15 cellular contexts compared by ENCODE assay signal in the genomic region with DNA sequence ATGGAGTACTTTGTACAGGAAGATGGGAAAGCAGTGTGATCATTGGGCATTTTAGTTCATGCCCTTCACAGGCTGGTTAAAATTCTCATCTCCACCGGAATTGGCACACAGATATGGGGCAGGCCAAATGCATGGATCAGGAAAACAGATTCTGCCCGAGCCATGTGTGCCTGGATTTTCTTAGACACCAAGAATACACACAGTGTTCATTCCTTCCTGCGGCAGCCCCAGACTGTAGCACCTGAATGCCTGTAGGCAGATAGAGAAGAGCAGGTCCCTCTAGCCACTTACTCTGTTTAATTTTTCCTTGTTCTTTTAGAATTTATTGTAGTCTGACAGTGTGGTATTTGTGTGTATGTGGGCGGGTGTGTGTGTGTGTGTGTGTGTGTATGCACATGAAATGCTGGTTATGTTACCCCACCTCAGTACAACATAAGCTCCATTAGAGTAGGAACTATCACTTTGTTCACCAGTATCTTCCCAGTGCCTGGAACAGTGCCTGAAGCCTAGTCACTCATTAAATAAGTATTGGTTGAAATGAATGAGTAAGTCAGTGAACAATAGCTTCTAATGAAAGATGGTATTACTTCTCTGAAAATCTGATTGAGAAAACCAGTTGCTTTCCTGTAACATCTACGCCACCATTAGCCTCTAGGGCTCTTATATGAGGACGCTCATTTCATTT. TPM values are rescaled to one million over a fixed set of nuclear protein-coding genes. Genes with fewer than 3 reads are reported as not detected.
A peak's percentile ranks its signal among the peaks of the same experiment; 100 is the strongest.
DNase-seq lines count a peak whose midpoint lies in the region; ATAC-seq, FAIRE-seq and TF ChIP-seq lines count a peak whose summit lies in the region.
"Had no signal": no experiment of that assay in that cellular context is flagged by ENCODE, and none has a peak within 500 bp of the region (broad histone marks: within the 10 kb centered on the region; RNA-seq: fewer than 3 reads in every experiment).

No MANE protein-coding gene starts in this region.

- POLR2A ChIA-PET in HepG2 (lab: Yijun Ruan, JAX) = no interaction called here

- H3K4me3 Mint-ChIP-seq in activated T-helper 17 cell treated with anti-CD3 and anti-CD28 coated beads, Interleukin-2, amount 50 U/mL, for 72 hours = no peak overlapping the region
- H3K4me3 Mint-ChIP-seq: CD4-positive, CD25-positive, alpha-beta regulatory T cell had no signal

- H3K27ac Mint-ChIP-seq in activated T-helper 17 cell treated with anti-CD3 and anti-CD28 coated beads, Interleukin-2, amount 50 U/mL, for 72 hours = peak overlapping the region; percentile 39
- H3K27ac Mint-ChIP-seq: CD4-positive, CD25-positive, alpha-beta regulatory T cell had no signal

- 88% methylated on average over 6 of the region's 6 CpGs for WGBS in HepG2 (ENCODE audit: low lambda C conversion rate)

- H4K20me1 ChIP-seq in HepG2 (ENCODE audit: insufficient read depth, low read length) = no peaks in the 10 kb centered on the region
- H4K20me1 ChIP-seq: BLaER1 treated with 17β-estradiol and CSF1 and Interleukin-3, amounts not matched to agents 10 nM and 100 nM had no signal

- TF ChIP-seq RAD21 in HepG2 (CRISPR knock-in tag; IDR thresholded peaks at IDR 0.05) = no peak

- no peaks in the 10 kb centered on the region for H3K36me3 Mint-ChIP-seq in activated T-helper 17 cell treated with anti-CD3 and anti-CD28 coated beads, Interleukin-2, amount 50 U/mL, for 72 hours (ENCODE audit: low read depth)
- H3K36me3 Mint-ChIP-seq: CD4-positive, CD25-positive, alpha-beta regulatory T cell had no signal

- CTCF ChIA-PET in HepG2 (lab: Yijun Ruan, JAX; ENCODE audit: low intra/inter-chr PET ratio, low total read pairs) = no interaction called here

- no peak overlapping the region for H3K4me3 ChIP-seq in right atrium auricular region
- no peak overlapping the region for H3K4me3 ChIP-seq in HepG2 (replicated peaks in 1 of 3; ENCODE audit: insufficient read depth in 1 of 3, low read depth in 2 of 3, low read length in 3 of 3)
- H3K4me3 ChIP-seq: BLaER1 treated with 17β-estradiol and CSF1 and Interleukin-3, amounts not matched to agents 10 nM and 100 nM had no signal

- TF ChIP-seq EP300 in HepG2 (IDR thresholded peaks at IDR 0.05; ENCODE audit: low read depth in 2 of 2, low read length in 2 of 2) = no peak
- TF ChIP-seq EP300 in HepG2 (CRISPR knock-in tag; IDR thresholded peaks at IDR 0.05; ENCODE audit: borderline replicate concordance) = no peak

- H3K27me3 ChIP-seq in right atrium auricular region = no peaks in the 10 kb centered on the region
- H3K27me3 ChIP-seq in HepG2 (ENCODE audit: control insufficient read depth in 1 of 2, insufficient read depth in 2 of 2, low read length in 2 of 2) = no peaks in the 10 kb centered on the region
- H3K27me3 ChIP-seq: BLaER1 treated with 17β-estradiol and CSF1 and Interleukin-3, amounts not matched to agents 10 nM and 100 nM had no signal

- DNase-seq in Right ventricle myocardium superior = no peak
- no peak for DNase-seq in right atrium auricular region (ENCODE audit: low spot score)
- no peak for DNase-seq in HepG2 (ENCODE audit: low spot score)
- peak; percentile 12 for DNase-seq in renal cortical epithelial cell (ENCODE audit: low read depth)
- no peak for DNase-seq in SIG-M5 (lab: John Stamatoyannopoulos, UW)
- DNase-seq in central memory CD4-positive, alpha-beta T cell = no peak
- DNase-seq: 8988T; CD4-positive, CD25-positive, alpha-beta regulatory T cell; DMS53 had no signal

- no peak overlapping the region for H3K9ac ChIP-seq in HepG2 (ENCODE audit: insufficient read depth, low read depth, low read length)
- H3K9ac ChIP-seq: BLaER1 treated with 17β-estradiol and CSF1 and Interleukin-3, amounts not matched to agents 10 nM and 100 nM had no signal

- H3K4me1 Mint-ChIP-seq in activated T-helper 17 cell treated with anti-CD3 and anti-CD28 coated beads, Interleukin-2, amount 50 U/mL, for 72 hours = peaks cover 3% of the 10 kb centered on the region
- H3K4me1 Mint-ChIP-seq: CD4-positive, CD25-positive, alpha-beta regulatory T cell had no signal

- no peak overlapping the region for H2AFZ ChIP-seq in HepG2 (ENCODE audit: low read length)

- H3K27ac ChIP-seq in right atrium auricular region = no peak overlapping the region
- peak overlapping the region; percentile 57 for H3K27ac ChIP-seq in HepG2 (ENCODE audit: extremely low read length, insufficient read depth, low read length)
- H3K27ac ChIP-seq: BLaER1 treated with 17β-estradiol and CSF1 and Interleukin-3, amounts not matched to agents 10 nM and 100 nM had no signal

- intact Hi-C loops in Right ventricle myocardium superior (cut with DNase I) = no loop called here
- intact Hi-C loops in HepG2 (cut with micrococcal nuclease; ENCODE audit: unreplicated experiment) = no loop called here

- TF ChIP-seq CTCF in right atrium auricular region (IDR thresholded peaks at IDR 0.05) (no peak), HepG2 (CRISPR knock-in tag; IDR thresholded peaks at IDR 0.05) (no peak)

- in situ Hi-C loops in HepG2 (cut with HindIII; ENCODE audit: extremely low pct_ligation_motif_present, low pct_unique_long_range_greater_than_20kb) = no loop called here

- no peak for FAIRE-seq in HepG2 (lab: Jason Lieb, UNC)
- FAIRE-seq: GM18507, HTR-8/SVneo had no signal

- H3K27me3 Mint-ChIP-seq in activated T-helper 17 cell treated with anti-CD3 and anti-CD28 coated beads, Interleukin-2, amount 50 U/mL, for 72 hours = no peaks in the 10 kb centered on the region
- H3K27me3 Mint-ChIP-seq: CD4-positive, CD25-positive, alpha-beta regulatory T cell had no signal

- H3K36me3 ChIP-seq in right atrium auricular region (no peaks in the 10 kb centered on the region), HepG2 (replicated peaks in 1 of 2; ENCODE audit: control insufficient read depth in 1 of 2, insufficient read depth in 2 of 2, low read length in 2 of 2) (0 out of 5 replicates have a peak, but pooled peaks cover 0 to 1% of the 10 kb centered on the region in 2 experiments)
- H3K36me3 ChIP-seq: BLaER1 treated with 17β-estradiol and CSF1 and Interleukin-3, amounts not matched to agents 10 nM and 100 nM had no signal

- peaks cover 6% of the 10 kb centered on the region for H3K79me2 ChIP-seq in HepG2 (ENCODE audit: insufficient read depth, low read length)

- H3K9me3 Mint-ChIP-seq in activated T-helper 17 cell treated with anti-CD3 and anti-CD28 coated beads, Interleukin-2, amount 50 U/mL, for 72 hours = no peaks in the 10 kb centered on the region

- ATAC-seq in Right ventricle myocardium superior (ENCODE audit: poor library complexity) (peak; percentile 38), HepG2 (peak; percentile 62), GM19452 (IDR thresholded peaks at IDR 0.05; ENCODE audit: unreplicated experiment) (no peak)
- no peak for ATAC-seq in activated T-helper 17 cell treated with anti-CD3 and anti-CD28 coated beads, Interleukin-2, amount 50 U/mL, for 72 hours (replicated peaks)
- ATAC-seq: HCT116 had no signal

- peaks cover 0 to 8% of the 10 kb centered on the region in 2 donors for H3K4me1 ChIP-seq in right atrium auricular region
- H3K4me1 ChIP-seq in HepG2 (ENCODE audit: insufficient read depth, low read length) = peaks cover 66% of the 10 kb centered on the region
- H3K4me1 ChIP-seq: BLaER1 treated with 17β-estradiol and CSF1 and Interleukin-3, amounts not matched to agents 10 nM and 100 nM had no signal

- no TSS peak for BruUV-seq in HepG2 (replicated peaks; lab: Mats Ljungman, UMichigan)

- H3K9me3 ChIP-seq in right atrium auricular region = no peaks in the 10 kb centered on the region
- H3K9me3 ChIP-seq in HepG2 (ENCODE audit: low read length) = no peaks in the 10 kb centered on the region

- no peak for TF ChIP-seq POLR2A in HepG2 (IDR thresholded peaks at IDR 0.05; ENCODE audit: insufficient read depth in 1 of 2, low read depth in 2 of 2, low read length in 2 of 2)

- peak overlapping the region; percentile 39 for H3K4me2 ChIP-seq in HepG2 (ENCODE audit: low read depth, low read length)
- H3K4me2 ChIP-seq: BLaER1 treated with 17β-estradiol and CSF1 and Interleukin-3, amounts not matched to agents 10 nM and 100 nM had no signal

TF ChIP-seq in HepG2, 621 proteins besides CTCF, POLR2A, EP300 and RAD21 (continues in another document):
- TF ChIP-seq TEAD3 (CRISPR knock-in tag; optimal IDR thresholded peaks at IDR 0.05; ENCODE audit: borderline replicate concordance) (peak; percentile 19), RBM22 (optimal IDR thresholded peaks at IDR 0.05; ENCODE audit: low read length) (no peak), CCAR2 (optimal IDR thresholded peaks at IDR 0.05; ENCODE audit: low read depth, low read length) (no peak)

RNA-seq across cellular contexts. Expression of a gene that starts 41.7 kb away (rescaled TPM):
- 137 TPM for total RNA-seq in Right ventricle myocardium superior
- total RNA-seq in right atrium auricular region = 100 to 1,000 TPM in 1 of 2 donors, 10 to 100 TPM in 1; 94.8 to 183 TPM
- total RNA-seq in activated T-helper 17 cell treated with anti-CD3 and anti-CD28 coated beads, Interleukin-2, amount 50 U/mL, for 72 hours = 10 to 100 TPM in 1 of 2 donors, 1 to 10 TPM in 1; 7.0 to 10.8 TPM
- 8.2 and 14.8 TPM in 2 replicates for total RNA-seq in HepG2 (2016; rRNA removed; fragmentation: Illumina TruSeq; extraction: Trizol)
- 0.79 and 2.0 TPM in 2 replicates for total RNA-seq in HepG2 (2016; cell fraction: cytosol; rRNA removed; fragmentation: Illumina TruSeq; extraction: Trizol; ENCODE audit: low read depth)
- 8.5 and 12.8 TPM in 2 replicates for total RNA-seq in HepG2 (2016; cell fraction: insoluble cytoplasmic fraction; rRNA removed; fragmentation: Illumina TruSeq; extraction: Trizol)
- total RNA-seq in HepG2 (2016; cell fraction: membrane; rRNA removed; fragmentation: Illumina TruSeq; extraction: Trizol) = 3.9 and 4.5 TPM in 2 replicates
- total RNA-seq in HepG2 (2016; cell fraction: nucleus; rRNA removed; fragmentation: Illumina TruSeq; extraction: Trizol) = 17.8 and 23.0 TPM in 2 replicates
- polyA plus RNA-seq in HepG2 (2011; rRNA removed) = 13.1 and 14.6 TPM in 2 replicates
- polyA plus RNA-seq in HepG2 (2011; cell fraction: cytosol; rRNA removed) = 9.9 and 10.4 TPM in 2 replicates
- polyA plus RNA-seq in HepG2 (2011; cell fraction: nucleus; rRNA removed) = 29.4 and 34.8 TPM in 2 replicates
- 9.7 and 12.6 TPM in 2 replicates for polyA plus RNA-seq in HepG2 (2012)
- 0.15 and 0.58 TPM in 2 replicates for polyA plus RNA-seq in HepG2 (2016; cell fraction: cytosol; fragmentation: Illumina TruSeq; extraction: Trizol; ENCODE audit: low read depth)
- polyA plus RNA-seq in HepG2 (2016; cell fraction: insoluble cytoplasmic fraction; fragmentation: Illumina TruSeq; extraction: Trizol; ENCODE audit: low read depth) = 5.1 and 9.9 TPM in 2 replicates
- polyA plus RNA-seq in HepG2 (2016; cell fraction: membrane; fragmentation: Illumina TruSeq; extraction: Trizol; ENCODE audit: low read depth) = 0.74 and 1.2 TPM in 2 replicates
- polyA plus RNA-seq in HepG2 (2016; cell fraction: nucleus; fragmentation: Illumina TruSeq; extraction: Trizol; ENCODE audit: insufficient read depth, low read depth) = 12.9 and 13.2 TPM in 2 replicates
- 0.94 and 34.8 TPM in 2 replicates for polyA minus RNA-seq in HepG2 (2011; rRNA and poly(A)+ RNA removed; ENCODE audit: low replicate concordance)
- 19.9 and 22.5 TPM in 2 replicates for polyA minus RNA-seq in HepG2 (2011; cell fraction: cytosol; rRNA and poly(A)+ RNA removed)
- 96.2 and 115 TPM in 2 replicates for polyA minus RNA-seq in HepG2 (2011; cell fraction: nucleus; rRNA and poly(A)+ RNA removed)
- 2.6 and 16.2 TPM in 2 replicates for total RNA-seq in renal cortical epithelial cell

Comparison
In these comparisons a context has a peak if more than half of its experiments do, and no peak if none do; other contexts are left out.
1. ATAC-seq: peak in Right ventricle myocardium superior (single experiment) and HepG2 (single experiment); none in activated T-helper 17 cell treated with anti-CD3 and anti-CD28 coated beads, Interleukin-2, amount 50 U/mL, for 72 hours (single experiment) and GM19452 (single experiment).